Comparison of ENCODE assay signal across 16 cellular contexts in the genomic region with DNA sequence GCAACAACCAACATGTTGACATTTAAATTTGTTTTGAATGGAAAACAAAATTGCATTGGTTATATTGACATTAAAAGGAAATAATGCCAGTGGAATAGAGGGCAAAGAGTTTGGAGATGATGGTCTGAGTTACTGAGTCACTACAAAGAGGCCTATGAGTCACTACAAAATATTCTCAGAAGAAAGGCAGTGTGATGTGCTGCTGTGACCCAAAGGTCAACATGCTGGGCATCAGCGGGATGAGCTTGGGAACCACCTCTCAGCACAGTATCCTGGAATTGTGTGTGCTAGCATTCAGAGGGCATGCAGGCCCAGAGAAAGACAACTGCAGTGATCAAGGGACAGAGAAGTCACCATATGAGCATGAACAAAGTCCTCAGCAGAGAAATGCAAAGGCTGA. TPM values are rescaled to one million over a fixed set of nuclear protein-coding genes. Genes with fewer than 3 reads are reported as not detected.
A peak's percentile ranks its signal among the peaks of the same experiment; 100 is the strongest.
DNase-seq lines count a peak whose midpoint lies in the region; ATAC-seq and TF ChIP-seq lines count a peak whose summit lies in the region.
"Had no signal": no experiment of that assay in that cellular context is flagged by ENCODE, and none has a peak within 500 bp of the region (broad histone marks: within the 10 kb centered on the region; RNA-seq: fewer than 3 reads in every experiment).

No MANE protein-coding gene starts in this region.

- no peak for DNase-seq in activated T-cell treated with anti-CD3 and anti-CD28 coated beads, Interleukin-2, amount 50 U/mL, for 72 hours
- DNase-seq in activated T-cell treated with anti-CD3 and anti-CD28 coated beads for 4 hours (no peak), fibroblast of mammary gland (ENCODE audit: low read depth) (peak; percentile 86), type B pancreatic cell (ENCODE audit: extremely low spot score, unreplicated experiment) (no peak), retina (no peak)
- DNase-seq: activated effector memory CD4-positive, alpha-beta T cell treated with Interleukin-2 at 50 U/mL for 16 hours; endodermal cell; left ventricle myocardium superior; NCI-H2171 treated with DMSO at 0.1 percent for 48 hours; sigmoid colon; stimulated activated CD8-positive, alpha-beta memory T cell treated with anti-CD3 and anti-CD28 coated beads, Interleukin-4, amount 100 ng/mL, for 48 hours; T-helper 1 cell had no signal

- H3K36me3 Mint-ChIP-seq in activated T-cell treated with anti-CD3 and anti-CD28 coated beads, Interleukin-2, amount 50 U/mL, for 72 hours (ENCODE audit: insufficient read depth in 2 of 2): peaks cover 2 to 4% of the 10 kb centered on the region in 2 donors
- no peaks in the 10 kb centered on the region for H3K36me3 Mint-ChIP-seq in type B pancreatic cell

- peak in 1 of 2 donors; percentile 15 for ATAC-seq in activated T-cell treated with anti-CD3 and anti-CD28 coated beads, Interleukin-2, amount 50 U/mL, for 72 hours (replicated peaks in 1 of 2)
- ATAC-seq in SK-N-SH treated with all-trans-retinoic acid at 6 μM for 48 hours: peak; percentile 8; the same call in 2 of the 3 replicates
- ATAC-seq in HG02981 (IDR thresholded peaks at IDR 0.05; ENCODE audit: unreplicated experiment): no peak
- no peak for ATAC-seq in GM21367 (IDR thresholded peaks at IDR 0.05; ENCODE audit: unreplicated experiment)
- ATAC-seq: left ventricle myocardium superior had no signal

- H3K27me3 Mint-ChIP-seq in activated T-cell treated with anti-CD3 and anti-CD28 coated beads, Interleukin-2, amount 50 U/mL, for 72 hours (ENCODE audit: low read depth): no peaks in the 10 kb centered on the region
- H3K27me3 Mint-ChIP-seq in type B pancreatic cell: no peaks in the 10 kb centered on the region
- H3K27me3 Mint-ChIP-seq: B cell had no signal

- TF ChIP-seq CTCF in fibroblast of mammary gland (conservative IDR thresholded peaks at IDR 0.05; ENCODE audit: control insufficient read depth, insufficient read depth, low read depth, low read length) (no peak), type B pancreatic cell (conservative IDR thresholded peaks at IDR 0.05) (no peak)

- no peak overlapping the region for H3K4me3 ChIP-seq in fibroblast of mammary gland (ENCODE audit: control insufficient read depth, low read depth, low read length)
- H3K4me3 ChIP-seq: sigmoid colon had no signal

- no peaks in the 10 kb centered on the region for H3K9me3 Mint-ChIP-seq in activated T-cell treated with anti-CD3 and anti-CD28 coated beads, Interleukin-2, amount 50 U/mL, for 72 hours
- no peaks in the 10 kb centered on the region for H3K9me3 Mint-ChIP-seq in type B pancreatic cell

- H3K4me1 Mint-ChIP-seq in activated T-cell treated with anti-CD3 and anti-CD28 coated beads, Interleukin-2, amount 50 U/mL, for 72 hours (ENCODE audit: low read depth): peaks cover 50% of the 10 kb centered on the region
- H3K4me1 Mint-ChIP-seq in type B pancreatic cell (ENCODE audit: unreplicated experiment): no peaks in the 10 kb centered on the region

- H3K4me3 Mint-ChIP-seq in activated T-cell treated with anti-CD3 and anti-CD28 coated beads, Interleukin-2, amount 50 U/mL, for 72 hours: peak overlapping the region; percentile 73 to 86
- peak overlapping the region; percentile 47 for H3K4me3 Mint-ChIP-seq in type B pancreatic cell
- H3K4me3 Mint-ChIP-seq: B cell, endodermal cell had no signal

- peak overlapping the region; percentile 80 for H3K27ac Mint-ChIP-seq in activated T-cell treated with anti-CD3 and anti-CD28 coated beads, Interleukin-2, amount 50 U/mL, for 72 hours
- H3K27ac Mint-ChIP-seq in type B pancreatic cell: no peak overlapping the region
- H3K27ac Mint-ChIP-seq: B cell, endodermal cell had no signal

TF ChIP-seq in SK-N-SH treated with all-trans-retinoic acid at 6 μM for 48 hours, 23 proteins besides CTCF, POLR2A, EP300 and RAD21:
- TF ChIP-seq, protein P1, sequence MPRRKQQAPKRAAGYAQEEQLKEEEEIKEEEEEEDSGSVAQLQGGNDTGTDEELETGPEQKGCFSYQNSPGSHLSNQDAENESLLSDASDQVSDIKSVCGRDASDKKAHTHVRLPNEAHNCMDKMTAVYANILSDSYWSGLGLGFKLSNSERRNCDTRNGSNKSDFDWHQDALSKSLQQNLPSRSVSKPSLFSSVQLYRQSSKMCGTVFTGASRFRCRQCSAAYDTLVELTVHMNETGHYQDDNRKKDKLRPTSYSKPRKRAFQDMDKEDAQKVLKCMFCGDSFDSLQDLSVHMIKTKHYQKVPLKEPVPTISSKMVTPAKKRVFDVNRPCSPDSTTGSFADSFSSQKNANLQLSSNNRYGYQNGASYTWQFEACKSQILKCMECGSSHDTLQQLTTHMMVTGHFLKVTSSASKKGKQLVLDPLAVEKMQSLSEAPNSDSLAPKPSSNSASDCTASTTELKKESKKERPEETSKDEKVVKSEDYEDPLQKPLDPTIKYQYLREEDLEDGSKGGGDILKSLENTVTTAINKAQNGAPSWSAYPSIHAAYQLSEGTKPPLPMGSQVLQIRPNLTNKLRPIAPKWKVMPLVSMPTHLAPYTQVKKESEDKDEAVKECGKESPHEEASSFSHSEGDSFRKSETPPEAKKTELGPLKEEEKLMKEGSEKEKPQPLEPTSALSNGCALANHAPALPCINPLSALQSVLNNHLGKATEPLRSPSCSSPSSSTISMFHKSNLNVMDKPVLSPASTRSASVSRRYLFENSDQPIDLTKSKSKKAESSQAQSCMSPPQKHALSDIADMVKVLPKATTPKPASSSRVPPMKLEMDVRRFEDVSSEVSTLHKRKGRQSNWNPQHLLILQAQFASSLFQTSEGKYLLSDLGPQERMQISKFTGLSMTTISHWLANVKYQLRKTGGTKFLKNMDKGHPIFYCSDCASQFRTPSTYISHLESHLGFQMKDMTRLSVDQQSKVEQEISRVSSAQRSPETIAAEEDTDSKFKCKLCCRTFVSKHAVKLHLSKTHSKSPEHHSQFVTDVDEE (CRISPR knock-in tag; IDR thresholded peaks at IDR 0.05): no peak
- TF ChIP-seq ZC3H10 (CRISPR knock-in tag; IDR thresholded peaks at IDR 0.05): no peak
- TF ChIP-seq TOX (CRISPR knock-in tag; IDR thresholded peaks at IDR 0.05; ENCODE audit: borderline replicate concordance): no peak
- no peak for TF ChIP-seq ZNF565 (CRISPR knock-in tag; conservative IDR thresholded peaks at IDR 0.05; ENCODE audit: low read depth)
- TF ChIP-seq ISL1 (CRISPR knock-in tag; IDR thresholded peaks at IDR 0.05): no peak
- TF ChIP-seq, protein P2, sequence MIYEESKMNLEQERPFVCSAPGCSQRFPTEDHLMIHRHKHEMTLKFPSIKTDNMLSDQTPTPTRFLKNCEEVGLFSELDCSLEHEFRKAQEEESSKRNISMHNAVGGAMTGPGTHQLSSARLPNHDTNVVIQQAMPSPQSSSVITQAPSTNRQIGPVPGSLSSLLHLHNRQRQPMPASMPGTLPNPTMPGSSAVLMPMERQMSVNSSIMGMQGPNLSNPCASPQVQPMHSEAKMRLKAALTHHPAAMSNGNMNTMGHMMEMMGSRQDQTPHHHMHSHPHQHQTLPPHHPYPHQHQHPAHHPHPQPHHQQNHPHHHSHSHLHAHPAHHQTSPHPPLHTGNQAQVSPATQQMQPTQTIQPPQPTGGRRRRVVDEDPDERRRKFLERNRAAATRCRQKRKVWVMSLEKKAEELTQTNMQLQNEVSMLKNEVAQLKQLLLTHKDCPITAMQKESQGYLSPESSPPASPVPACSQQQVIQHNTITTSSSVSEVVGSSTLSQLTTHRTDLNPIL (CRISPR knock-in tag; IDR thresholded peaks at IDR 0.05; ENCODE audit: low read depth): no peak
- no peak for TF ChIP-seq RARB (CRISPR knock-in tag; IDR thresholded peaks at IDR 0.05)
- no peak for TF ChIP-seq ESRRG (CRISPR knock-in tag; IDR thresholded peaks at IDR 0.05)

RNA-seq across cellular contexts. Expression of a gene that starts 2.8 kb away (rescaled TPM):
- 10 to 100 TPM in 1 of 2 donors, 1 to 10 TPM in 1; 9.4 to 15.0 TPM for total RNA-seq in activated T-cell treated with anti-CD3 and anti-CD28 coated beads, Interleukin-2, amount 50 U/mL, for 72 hours
- 5.7 and 7.1 TPM in 2 replicates for total RNA-seq in type B pancreatic cell (ENCODE audit: low replicate concordance)

RNA-seq across cellular contexts. Expression of a gene that starts 2.8 kb away (rescaled TPM):
- 10 to 100 TPM; 18.5 to 33.1 TPM for total RNA-seq in activated T-cell treated with anti-CD3 and anti-CD28 coated beads, Interleukin-2, amount 50 U/mL, for 72 hours
- 10.2 and 19.0 TPM in 2 replicates for total RNA-seq in type B pancreatic cell (ENCODE audit: low replicate concordance)

RNA-seq across cellular contexts. Expression of a gene that starts 3.1 kb away (rescaled TPM):
- total RNA-seq in activated T-cell treated with anti-CD3 and anti-CD28 coated beads, Interleukin-2, amount 50 U/mL, for 72 hours: 10 to 100 TPM; 25.9 to 33.3 TPM
- total RNA-seq in type B pancreatic cell (ENCODE audit: low replicate concordance): 29.8 TPM in 2 replicates

RNA-seq across cellular contexts. Expression of a gene that starts 41.5 kb away (rescaled TPM):
- total RNA-seq in activated T-cell treated with anti-CD3 and anti-CD28 coated beads, Interleukin-2, amount 50 U/mL, for 72 hours: 10 to 100 TPM; 34.6 to 42.8 TPM
- 65.0 and 76.5 TPM in 2 replicates for total RNA-seq in type B pancreatic cell (ENCODE audit: low replicate concordance)

RNA-seq across cellular contexts. Expression of a gene that starts 45.6 kb away (rescaled TPM):
- 10 to 100 TPM; 15.0 to 19.5 TPM for total RNA-seq in activated T-cell treated with anti-CD3 and anti-CD28 coated beads, Interleukin-2, amount 50 U/mL, for 72 hours
- total RNA-seq in type B pancreatic cell (ENCODE audit: low replicate concordance): 1.1 and 1.3 TPM in 2 replicates
